19 cellular contexts compared by ENCODE assay signal in genomic region chr4:27217261-27217769, GRCh38.
A peak's percentile ranks its signal among the peaks of the same experiment; 100 is the strongest.
DNase-seq lines count a peak whose midpoint lies in the region; ATAC-seq and TF ChIP-seq lines count a peak whose summit lies in the region.
"Had no signal": no experiment of that assay in that cellular context is flagged by ENCODE, and none has a peak within 500 bp of the region (broad histone marks: within the 10 kb centered on the region; RNA-seq: fewer than 3 reads in every experiment).

No MANE protein-coding gene starts in this region.

- DNase-seq in COLO829 (ENCODE audit: low spot score): peak; percentile 37
- DNase-seq in M059J (ENCODE audit: low read depth): peak; percentile 49
- peak; percentile 61 for DNase-seq in epithelial cell of prostate (ENCODE audit: low read depth, low spot score)
- peak; percentile 80 for DNase-seq in osteoblast (ENCODE audit: insufficient read length, low spot score, missing footprints)
- no peak for DNase-seq in kidney glomerular epithelial cell (lab: John Stamatoyannopoulos, UW)
- no peak for DNase-seq in NCI-H526 treated with DMSO at 0.1 percent for 48 hours (lab: John Stamatoyannopoulos, UW)
- DNase-seq: activated CD8-positive, alpha-beta memory T cell treated with anti-CD3 and anti-CD28 coated beads, Interleukin-2, amount 50 U/mL, for 4 hours; activated naive CD4-positive, alpha-beta T cell treated with anti-CD3 and anti-CD28 coated beads for 36 hours; brain microvascular endothelial cell; MV-4-11; naive thymus-derived CD8-positive, alpha-beta T cell; NCI-H2081; T-helper 17 cell had no signal

- no peaks in the 10 kb centered on the region for H3K36me3 ChIP-seq in osteoblast (ENCODE audit: insufficient read depth, low read length)
- H3K36me3 ChIP-seq: brain microvascular endothelial cell, prostate gland had no signal

- H2AFZ ChIP-seq in osteoblast (ENCODE audit: low read length): no peak overlapping the region
- H2AFZ ChIP-seq: GM23338 had no signal

- TF ChIP-seq CTCF in osteoblast (IDR thresholded peaks at IDR 0.05; ENCODE audit: extremely low read depth, low read depth, low read length): no peak

- peak overlapping the region; percentile 94 for H3K27ac ChIP-seq in epithelial cell of prostate
- peak overlapping the region; percentile 35 for H3K27ac ChIP-seq in osteoblast (ENCODE audit: low read depth, low read length)
- H3K27ac ChIP-seq: brain microvascular endothelial cell, prostate gland had no signal

- no peaks in the 10 kb centered on the region for H3K9me3 ChIP-seq in osteoblast (ENCODE audit: low read depth, low read length)
- H3K9me3 ChIP-seq: prostate gland had no signal

- no peaks in the 10 kb centered on the region for H4K20me1 ChIP-seq in osteoblast (ENCODE audit: insufficient read depth, low read length)

- ATAC-seq in HG03039 (IDR thresholded peaks at IDR 0.05; ENCODE audit: unreplicated experiment): no peak
- ATAC-seq in HG03432 (IDR thresholded peaks at IDR 0.05; ENCODE audit: unreplicated experiment): no peak
- ATAC-seq: GM23338; HepG2; naive thymus-derived CD8-positive, alpha-beta T cell; Right ventricle myocardium inferior; T-helper 17 cell had no signal

- no peak overlapping the region for H3K4me3 ChIP-seq in osteoblast (ENCODE audit: insufficient read depth, low read length)
- H3K4me3 ChIP-seq: GM23338, prostate gland had no signal

- H3K79me2 ChIP-seq in osteoblast (ENCODE audit: insufficient read depth, low read length): no peaks in the 10 kb centered on the region

- peak overlapping the region; percentile 40 for H3K4me2 ChIP-seq in osteoblast (ENCODE audit: insufficient read depth, low read length)
- H3K4me2 ChIP-seq: GM23338 had no signal

- no peaks in the 10 kb centered on the region for H3K27me3 ChIP-seq in osteoblast (ENCODE audit: insufficient read depth, low read length)
- H3K27me3 ChIP-seq: brain microvascular endothelial cell had no signal

- H3K4me1 ChIP-seq in osteoblast (ENCODE audit: insufficient read depth, low read length): no peaks in the 10 kb centered on the region
- H3K4me1 ChIP-seq: prostate gland had no signal

Comparison
In these comparisons a context has a peak if more than half of its experiments do, and no peak if none do; other contexts are left out.
1. DNase-seq: peak in COLO829 (single experiment), M059J (single experiment), epithelial cell of prostate (single experiment) and osteoblast (single experiment); none in kidney glomerular epithelial cell (single experiment) and NCI-H526 treated with DMSO at 0.1 percent for 48 hours (single experiment).